ENCODE assay signal across 8 cellular contexts in genomic region chr20:58851221-58851968, GRCh38. TPM values are rescaled to one million over a fixed set of nuclear protein-coding genes. Genes with fewer than 3 reads are reported as not detected.
A peak's percentile ranks its signal among the peaks of the same experiment; 100 is the strongest.
DNase-seq lines count a peak whose midpoint lies in the region; ATAC-seq, FAIRE-seq and TF ChIP-seq lines count a peak whose summit lies in the region.

No MANE protein-coding gene starts in this region.

- H3K27ac Mint-ChIP-seq in activated B cell treated with CpG ODN at 0.5 μM for 24 hours = no peak overlapping the region

- TF ChIP-seq EP300 in HepG2 (IDR thresholded peaks at IDR 0.05; ENCODE audit: low read depth in 2 of 2, low read length in 2 of 2) = no peak
- no peak for TF ChIP-seq EP300 in HepG2 (CRISPR knock-in tag; IDR thresholded peaks at IDR 0.05; ENCODE audit: borderline replicate concordance)

- BruUV-seq in HepG2 (replicated peaks; lab: Mats Ljungman, UMichigan) = no TSS peak

- H3K27me3 ChIP-seq in H7 (ENCODE audit: control insufficient read depth, insufficient read depth, low read length) (peaks cover 53% of the 10 kb centered on the region), right atrium auricular region (no peaks in the 10 kb centered on the region), smooth muscle cell (ENCODE audit: low read depth) (peaks cover 54% of the 10 kb centered on the region), HepG2 (ENCODE audit: control insufficient read depth in 1 of 2, insufficient read depth in 2 of 2, low read length in 2 of 2) (peaks cover 0 to 36% of the 10 kb centered on the region in 2 experiments; a peak in 4 of 5 replicates)

- H3K79me2 ChIP-seq in smooth muscle cell (ENCODE audit: low read depth) = peaks cover 10% of the 10 kb centered on the region
- no peaks in the 10 kb centered on the region for H3K79me2 ChIP-seq in HepG2 (ENCODE audit: insufficient read depth, low read length)

- peaks cover 0 to 17% of the 10 kb centered on the region in 2 donors for H3K4me1 ChIP-seq in right atrium auricular region
- H3K4me1 ChIP-seq in smooth muscle cell (ENCODE audit: low read depth) = peaks cover 15% of the 10 kb centered on the region
- no peaks in the 10 kb centered on the region for H3K4me1 ChIP-seq in HepG2 (ENCODE audit: insufficient read depth, low read length)

- TF ChIP-seq CTCF in activated B cell treated with CpG ODN at 0.5 μM for 24 hours (IDR thresholded peaks at IDR 0.05) (no peak), right atrium auricular region (IDR thresholded peaks at IDR 0.05) (no peak), smooth muscle cell (IDR thresholded peaks at IDR 0.05; ENCODE audit: borderline replicate concordance, insufficient read depth, poor library complexity, severe bottlenecking) (no peak), HepG2 (CRISPR knock-in tag; IDR thresholded peaks at IDR 0.05) (no peak)

- ATAC-seq in activated B cell treated with CpG ODN at 0.5 μM for 24 hours (ENCODE audit: low read depth) (no peak), HepG2 (no peak), HG03280 (IDR thresholded peaks at IDR 0.05; ENCODE audit: unreplicated experiment) (no peak)

- POLR2A ChIA-PET in activated B cell treated with CpG ODN at 0.5 μM for 24 hours (lab: Charles Lee) (interaction anchor here (1.5 to 1.9 kb wide), 2 partner anchors 38 to 181 kb away, joined by 4 to 5 read pairs; partner anchors contain the start of gene ATP5F1E), HepG2 (lab: Yijun Ruan, JAX) (no interaction called here)

- no peak for FAIRE-seq in HepG2 (lab: Jason Lieb, UNC)

- no peaks in the 10 kb centered on the region for H3F3A ChIP-seq in smooth muscle cell (ENCODE audit: low read depth)

- no peak overlapping the region for H3K9ac ChIP-seq in smooth muscle cell (ENCODE audit: low read depth)
- no peak overlapping the region for H3K9ac ChIP-seq in HepG2 (ENCODE audit: insufficient read depth, low read depth, low read length)

- H3K9me3 Mint-ChIP-seq in activated B cell treated with CpG ODN at 0.5 μM for 24 hours = no peaks in the 10 kb centered on the region

- intact Hi-C loops in activated B cell treated with CpG ODN at 0.5 μM for 24 hours (cut with micrococcal nuclease) (loop anchor here (5.0 kb wide), 1 partner anchor 199 kb away; the partner anchor contains the start of gene STX16), HepG2 (cut with micrococcal nuclease; ENCODE audit: unreplicated experiment) (no loop called here)

- peaks cover 8% of the 10 kb centered on the region for H4K20me1 ChIP-seq in smooth muscle cell (ENCODE audit: low read depth)
- H4K20me1 ChIP-seq in HepG2 (ENCODE audit: insufficient read depth, low read length) = no peaks in the 10 kb centered on the region

- H3K9me3 ChIP-seq in right atrium auricular region = no peaks in the 10 kb centered on the region
- H3K9me3 ChIP-seq in smooth muscle cell (replicated peaks; ENCODE audit: low read depth) = no peaks in the 10 kb centered on the region
- no peaks in the 10 kb centered on the region for H3K9me3 ChIP-seq in HepG2 (ENCODE audit: low read length)

- DNase-seq in H7 (peak; percentile 81), activated B cell treated with CpG ODN at 0.5 μM for 24 hours (peak; percentile 16), right atrium auricular region (ENCODE audit: low spot score) (no peak), smooth muscle cell (lab: John Stamatoyannopoulos, UW; ENCODE audit: unreplicated experiment) (no peak), NCI-H82 treated with DMSO at 0.1 percent for 48 hours (lab: John Stamatoyannopoulos, UW; ENCODE audit: unreplicated experiment) (no peak), HepG2 (ENCODE audit: low spot score) (no peak), NCI-H2171 treated with DMSO at 0.1 percent for 48 hours (lab: John Stamatoyannopoulos, UW) (no peak)

- H3K4me3 ChIP-seq in H7 (ENCODE audit: insufficient read depth, low read depth, low read length) = peak overlapping the region; percentile 42; the same call in 1 of the 2 replicates
- H3K4me3 ChIP-seq in right atrium auricular region = peak overlapping the region; percentile 49 to 59
- H3K4me3 ChIP-seq in smooth muscle cell = peak overlapping the region; percentile 61
- H3K4me3 ChIP-seq in HepG2 (replicated peaks in 1 of 3; ENCODE audit: insufficient read depth in 1 of 3, low read depth in 2 of 3, low read length in 3 of 3) = no peak overlapping the region

- peak overlapping the region; percentile 84 for H2AFZ ChIP-seq in smooth muscle cell (ENCODE audit: low read depth)
- H2AFZ ChIP-seq in HepG2 (ENCODE audit: low read length) = no peak overlapping the region

- peaks cover 15% of the 10 kb centered on the region for H3K36me3 ChIP-seq in H7 (replicated peaks; ENCODE audit: control insufficient read depth, insufficient read depth, low read length)
- H3K36me3 ChIP-seq in right atrium auricular region = no peaks in the 10 kb centered on the region
- H3K36me3 ChIP-seq in smooth muscle cell (ENCODE audit: low read depth) = no peaks in the 10 kb centered on the region
- no peaks in the 10 kb centered on the region for H3K36me3 ChIP-seq in HepG2 (replicated peaks in 1 of 2; ENCODE audit: control insufficient read depth in 1 of 2, insufficient read depth in 2 of 2, low read length in 2 of 2)

- no peak overlapping the region for H3K27ac ChIP-seq in right atrium auricular region
- no peak overlapping the region for H3K27ac ChIP-seq in smooth muscle cell (ENCODE audit: low read depth)
- no peak overlapping the region for H3K27ac ChIP-seq in HepG2 (ENCODE audit: extremely low read length, insufficient read depth, low read length)

- CTCF ChIA-PET in activated B cell treated with CpG ODN at 0.5 μM for 24 hours (lab: Charles Lee) (interaction anchor here (0.8 to 1.5 kb wide), 2 partner anchors 23 to 645 kb away, joined by 3 read pairs; no protein-coding TSS in a partner anchor), HepG2 (lab: Yijun Ruan, JAX; ENCODE audit: low intra/inter-chr PET ratio, low total read pairs) (interaction anchor here (1.7 kb wide), 1 partner anchor 370 kb away, joined by 7 read pairs; no protein-coding TSS in a partner anchor)

- peaks cover 36% of the 10 kb centered on the region for H3K4me1 Mint-ChIP-seq in activated B cell treated with CpG ODN at 0.5 μM for 24 hours

- TF ChIP-seq POLR2A in HepG2 (IDR thresholded peaks at IDR 0.05; ENCODE audit: insufficient read depth in 1 of 2, low read depth in 2 of 2, low read length in 2 of 2) = no peak

- H3K36me3 Mint-ChIP-seq in activated B cell treated with CpG ODN at 0.5 μM for 24 hours (ENCODE audit: low read depth) = no peaks in the 10 kb centered on the region

- TF ChIP-seq RAD21 in HepG2 (CRISPR knock-in tag; IDR thresholded peaks at IDR 0.05) = no peak

- in situ Hi-C loops in HepG2 (cut with HindIII; ENCODE audit: extremely low pct_ligation_motif_present, low pct_unique_long_range_greater_than_20kb) = no loop called here

- peak overlapping the region; percentile 89 for H3K4me3 Mint-ChIP-seq in activated B cell treated with CpG ODN at 0.5 μM for 24 hours

- 39% methylated on average over 40 of the region's 41 CpGs for WGBS in smooth muscle cell (ENCODE audit: low lambda C conversion rate)
- WGBS in HepG2 (ENCODE audit: low lambda C conversion rate) = 66% methylated on average over 33 of the region's 41 CpGs

- H3K4me2 ChIP-seq in smooth muscle cell = peak overlapping the region; percentile 96
- H3K4me2 ChIP-seq in HepG2 (ENCODE audit: low read depth, low read length) = no peak overlapping the region

- peaks cover 20% of the 10 kb centered on the region for H3K27me3 Mint-ChIP-seq in activated B cell treated with CpG ODN at 0.5 μM for 24 hours

RNA-seq across cellular contexts. Expression of gene GNAS-AS1, which starts 0.7 kb away (rescaled TPM):
- 0.24 and 0.26 TPM in 2 replicates for total RNA-seq in H7 (2014; rRNA removed; shearing (Covaris generic))
- total RNA-seq in activated B cell treated with CpG ODN at 0.5 μM for 24 hours = 1.4 and 1.5 TPM in 2 replicates
- total RNA-seq in right atrium auricular region = not detected
- total RNA-seq in smooth muscle cell = 0.13 and 0.40 TPM in 2 replicates
- polyA plus RNA-seq in smooth muscle cell = 0.35 TPM in 1 of 2 replicates, not detected in the other
- total RNA-seq in HepG2 (2016; rRNA removed; fragmentation: Illumina TruSeq; extraction: Trizol) = not detected in 2 replicates
- not detected in 2 replicates for total RNA-seq in HepG2 (2016; cell fraction: cytosol; rRNA removed; fragmentation: Illumina TruSeq; extraction: Trizol; ENCODE audit: low read depth)
- total RNA-seq in HepG2 (2016; cell fraction: insoluble cytoplasmic fraction; rRNA removed; fragmentation: Illumina TruSeq; extraction: Trizol) = not detected in 2 replicates
- not detected in 2 replicates for total RNA-seq in HepG2 (2016; cell fraction: membrane; rRNA removed; fragmentation: Illumina TruSeq; extraction: Trizol)
- total RNA-seq in HepG2 (2016; cell fraction: nucleus; rRNA removed; fragmentation: Illumina TruSeq; extraction: Trizol) = not detected in 2 replicates
- not detected in 2 replicates for polyA plus RNA-seq in HepG2 (2011; rRNA removed)
- polyA plus RNA-seq in HepG2 (2011; cell fraction: cytosol; rRNA removed) = not detected in 2 replicates
- polyA plus RNA-seq in HepG2 (2011; cell fraction: nucleus; rRNA removed) = 0.06 and 0.23 TPM in 2 replicates
- not detected in 2 replicates for polyA plus RNA-seq in HepG2 (2012)
- not detected in 2 replicates for polyA plus RNA-seq in HepG2 (2016; cell fraction: cytosol; fragmentation: Illumina TruSeq; extraction: Trizol; ENCODE audit: low read depth)
- polyA plus RNA-seq in HepG2 (2016; cell fraction: insoluble cytoplasmic fraction; fragmentation: Illumina TruSeq; extraction: Trizol; ENCODE audit: low read depth) = not detected in 2 replicates
- polyA plus RNA-seq in HepG2 (2016; cell fraction: membrane; fragmentation: Illumina TruSeq; extraction: Trizol; ENCODE audit: low read depth) = not detected in 2 replicates
- not detected in 2 replicates for polyA plus RNA-seq in HepG2 (2016; cell fraction: nucleus; fragmentation: Illumina TruSeq; extraction: Trizol; ENCODE audit: insufficient read depth, low read depth)
- 0.49 TPM in 1 of 2 replicates, not detected in the other for polyA minus RNA-seq in HepG2 (2011; rRNA and poly(A)+ RNA removed; ENCODE audit: low replicate concordance)
- not detected in 2 replicates for polyA minus RNA-seq in HepG2 (2011; cell fraction: cytosol; rRNA and poly(A)+ RNA removed)
- 0.26 and 0.37 TPM in 2 replicates for polyA minus RNA-seq in HepG2 (2011; cell fraction: nucleus; rRNA and poly(A)+ RNA removed)

RNA-seq across cellular contexts. Expression of gene GNAS, which starts 1.1 kb away (rescaled TPM):
- 683 and 685 TPM in 2 replicates for total RNA-seq in H7 (2014; rRNA removed; shearing (Covaris generic))
- 784 and 849 TPM in 2 replicates for total RNA-seq in activated B cell treated with CpG ODN at 0.5 μM for 24 hours
- total RNA-seq in right atrium auricular region = 1,000 to 10,000 TPM; 1,032 to 1,202 TPM
- 1,103 and 1,240 TPM in 2 replicates for total RNA-seq in smooth muscle cell
- 1,914 and 1,960 TPM in 2 replicates for polyA plus RNA-seq in smooth muscle cell
- 382 and 407 TPM in 2 replicates for total RNA-seq in HepG2 (2016; rRNA removed; fragmentation: Illumina TruSeq; extraction: Trizol)
- 604 and 617 TPM in 2 replicates for total RNA-seq in HepG2 (2016; cell fraction: cytosol; rRNA removed; fragmentation: Illumina TruSeq; extraction: Trizol; ENCODE audit: low read depth)
- 369 and 397 TPM in 2 replicates for total RNA-seq in HepG2 (2016; cell fraction: insoluble cytoplasmic fraction; rRNA removed; fragmentation: Illumina TruSeq; extraction: Trizol)
- total RNA-seq in HepG2 (2016; cell fraction: membrane; rRNA removed; fragmentation: Illumina TruSeq; extraction: Trizol) = 887 and 1,010 TPM in 2 replicates
- total RNA-seq in HepG2 (2016; cell fraction: nucleus; rRNA removed; fragmentation: Illumina TruSeq; extraction: Trizol) = 281 and 324 TPM in 2 replicates
- 1,008 and 1,029 TPM in 2 replicates for polyA plus RNA-seq in HepG2 (2011; rRNA removed)
- polyA plus RNA-seq in HepG2 (2011; cell fraction: cytosol; rRNA removed) = 1,419 and 1,481 TPM in 2 replicates
- polyA plus RNA-seq in HepG2 (2011; cell fraction: nucleus; rRNA removed) = 1,285 and 1,363 TPM in 2 replicates
- polyA plus RNA-seq in HepG2 (2012) = 1,216 and 1,583 TPM in 2 replicates
- polyA plus RNA-seq in HepG2 (2016; cell fraction: cytosol; fragmentation: Illumina TruSeq; extraction: Trizol; ENCODE audit: low read depth) = 2,019 and 2,103 TPM in 2 replicates
- polyA plus RNA-seq in HepG2 (2016; cell fraction: insoluble cytoplasmic fraction; fragmentation: Illumina TruSeq; extraction: Trizol; ENCODE audit: low read depth) = 991 and 1,223 TPM in 2 replicates
- polyA plus RNA-seq in HepG2 (2016; cell fraction: membrane; fragmentation: Illumina TruSeq; extraction: Trizol; ENCODE audit: low read depth) = 2,245 and 2,285 TPM in 2 replicates
- 1,096 and 1,140 TPM in 2 replicates for polyA plus RNA-seq in HepG2 (2016; cell fraction: nucleus; fragmentation: Illumina TruSeq; extraction: Trizol; ENCODE audit: insufficient read depth, low read depth)
- polyA minus RNA-seq in HepG2 (2011; rRNA and poly(A)+ RNA removed; ENCODE audit: low replicate concordance) = 1,501 and 1,552 TPM in 2 replicates
- polyA minus RNA-seq in HepG2 (2011; cell fraction: cytosol; rRNA and poly(A)+ RNA removed) = 671 and 731 TPM in 2 replicates
- polyA minus RNA-seq in HepG2 (2011; cell fraction: nucleus; rRNA and poly(A)+ RNA removed) = 391 and 498 TPM in 2 replicates

Comparison
In these comparisons a context has a peak if more than half of its experiments do, and no peak if none do; other contexts are left out.
1. DNase-seq: peak in H7 (single experiment) and activated B cell treated with CpG ODN at 0.5 μM for 24 hours (single experiment); none in right atrium auricular region (single experiment), smooth muscle cell (single experiment), NCI-H82 treated with DMSO at 0.1 percent for 48 hours (single experiment), HepG2 (single experiment) and NCI-H2171 treated with DMSO at 0.1 percent for 48 hours (single experiment).
2. H3K4me3 ChIP-seq: peak in H7 (single experiment), right atrium auricular region (2 of 2) and smooth muscle cell (single experiment); none in HepG2 (0 of 3).